Comparison of ENCODE assay signal across 8 cellular contexts in the genomic region with DNA sequence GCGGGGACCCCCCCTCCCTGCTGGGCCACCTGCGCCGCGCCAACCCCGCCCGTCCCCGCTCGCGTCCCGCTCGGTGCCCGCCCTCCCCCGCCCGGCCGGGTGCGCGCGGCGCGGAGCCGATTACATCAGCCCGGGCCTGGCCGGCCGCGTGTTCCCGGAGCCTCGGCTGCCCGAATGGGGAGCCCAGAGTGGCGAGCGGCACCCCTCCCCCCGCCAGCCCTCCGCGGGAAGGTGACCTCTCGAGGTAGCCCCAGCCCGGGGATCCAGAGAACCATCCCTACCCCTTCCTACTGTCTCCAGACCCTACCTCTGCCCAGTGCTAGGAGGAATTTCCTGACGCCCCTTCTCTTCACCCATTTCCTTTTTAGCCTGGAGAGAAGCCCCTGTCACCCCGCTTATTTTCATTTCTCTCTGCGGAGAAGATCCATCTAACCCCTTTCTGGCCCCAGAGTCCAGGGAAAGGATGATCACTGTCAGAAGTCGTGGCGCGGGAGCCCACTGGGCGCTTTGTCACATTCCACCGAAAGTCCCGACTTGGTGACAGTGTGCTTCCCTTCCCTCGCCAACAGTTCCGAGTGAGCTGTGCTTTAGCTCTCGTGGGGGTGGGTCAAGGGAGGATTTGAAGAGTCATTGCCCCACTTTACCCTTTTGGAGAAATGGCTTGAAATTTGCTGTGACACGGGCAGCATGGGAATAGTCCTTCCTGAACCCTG. TPM values are rescaled to one million over a fixed set of nuclear protein-coding genes. Genes with fewer than 3 reads are reported as not detected.
DNase-seq lines count a peak whose midpoint lies in the region; ATAC-seq and TF ChIP-seq lines count a peak whose summit lies in the region.

No MANE protein-coding gene starts in this region.

- H3K9me3 ChIP-seq in iPS-18a (ENCODE audit: control insufficient read depth, low read depth, low read length), result no peaks in the 10 kb centered on the region

- H3K9ac ChIP-seq in iPS-18a (ENCODE audit: low read length), result peak overlapping the region; percentile 97

- no peaks in the 10 kb centered on the region for H3K27me3 ChIP-seq in iPS-18a (ENCODE audit: control insufficient read depth, insufficient read depth, low read length)

- DNase-seq in Calu3 (peak; percentile 81), T-cell (peak in 14 of 34 experiments; percentile 2 to 27 (median 15)), astrocyte of the hippocampus (ENCODE audit: low read depth, low spot score) (peak; percentile 81), skeletal muscle cell (ENCODE audit: low read depth) (no peak), NCI-H1694 (lab: John Stamatoyannopoulos, UW) (no peak)
- no peak for DNase-seq in effector CD4-positive, alpha-beta T cell

- POLR2A ChIA-PET in T-cell (lab: Charles Lee), result no interaction called here

- no peaks in the 10 kb centered on the region for H3K36me3 ChIP-seq in iPS-18a (ENCODE audit: control insufficient read depth, low read depth, low read length)

- no peaks in the 10 kb centered on the region for H3K9me3 Mint-ChIP-seq in Calu3 (ENCODE audit: low read depth, unreplicated experiment)
- H3K9me3 Mint-ChIP-seq in T-cell, result no peaks in the 10 kb centered on the region

- intact Hi-C loops in Calu3 (cut with micrococcal nuclease; ENCODE audit: unreplicated experiment), result loop anchor here (5.0 kb wide), 1 partner anchor 35 kb away; no protein-coding TSS in a partner anchor

- H3K27ac Mint-ChIP-seq in Calu3 (ENCODE audit: unreplicated experiment), result peak overlapping the region; percentile 85
- no peak overlapping the region for H3K27ac Mint-ChIP-seq in T-cell

- peaks cover 33% of the 10 kb centered on the region for H3K4me1 ChIP-seq in iPS-18a (ENCODE audit: control insufficient read depth, low read depth, low read length)

- TF ChIP-seq CTCF in Calu3 (IDR thresholded peaks at IDR 0.05; ENCODE audit: unreplicated experiment), result no peak

- ATAC-seq in HG02885 (IDR thresholded peaks at IDR 0.05; ENCODE audit: poor library complexity, unreplicated experiment), result peak; percentile 14
- ATAC-seq in T-cell (replicated peaks in 1 of 4), result peak in 1 of 4 experiments; percentile 15

- no TSS peak for BruUV-seq in Calu3 (replicated peaks; lab: Mats Ljungman, UMichigan)

- CTCF ChIA-PET in Calu3 (lab: Charles Lee), result interaction anchor here (1.0 to 3.8 kb wide), 7 partner anchors 10 to 307 kb away, joined by 3 to 41 read pairs (median 7); no protein-coding TSS in a partner anchor
- CTCF ChIA-PET in T-cell (lab: Charles Lee), result interaction anchor here in 1 of 2 donors (0.5 kb wide), 1 partner anchor 580 kb away, joined by 3 read pairs; no protein-coding TSS in a partner anchor

- peaks cover 80% of the 10 kb centered on the region for H3K36me3 Mint-ChIP-seq in Calu3 (ENCODE audit: insufficient read depth, unreplicated experiment)
- H3K36me3 Mint-ChIP-seq in T-cell, result no peaks in the 10 kb centered on the region

- peak overlapping the region; percentile 87 for H3K4me3 Mint-ChIP-seq in Calu3 (ENCODE audit: low read depth, unreplicated experiment)
- peak overlapping the region; percentile 73 to 92 (median 83) for H3K4me3 Mint-ChIP-seq in T-cell

- H3K27ac ChIP-seq in iPS-18a (ENCODE audit: low read length), result peak overlapping the region; percentile 60

- H3K4me1 Mint-ChIP-seq in Calu3 (ENCODE audit: low read depth, unreplicated experiment) (peaks cover 54% of the 10 kb centered on the region), T-cell (peaks cover 11 to 29% (median 25%) of the 10 kb centered on the region in 3 donors)

- H3K27me3 Mint-ChIP-seq in Calu3 (ENCODE audit: unreplicated experiment) (no peaks in the 10 kb centered on the region), T-cell (peaks cover 18 to 27% of the 10 kb centered on the region in 2 donors)

- H3K4me3 ChIP-seq in iPS-18a (ENCODE audit: low read length) (peak overlapping the region; percentile 82), skeletal muscle cell (ENCODE audit: low read depth, low read length) (peak overlapping the region; percentile 65)

RNA-seq across cellular contexts. Expression of gene VEGFA, which starts 2.0 kb away (rescaled TPM):
- total RNA-seq in Calu3 (2022), result 345 and 407 TPM in 2 replicates
- total RNA-seq in T-cell, result 1 to 10 TPM; 1.1 to 8.9 (median 6.4) TPM

Comparison
In these comparisons a context has a peak if more than half of its experiments do, and no peak if none do; other contexts are left out.
1. DNase-seq: peak in Calu3 (single experiment) and astrocyte of the hippocampus (single experiment); none in skeletal muscle cell (single experiment), effector CD4-positive, alpha-beta T cell (single experiment) and NCI-H1694 (single experiment).
2. RNA of gene VEGFA, which starts 2.0 kb away (total RNA-seq): 345 to 407 TPM in Calu3; 1.1 to 8.9 TPM in T-cell; every median in the first group is over 10 times any median in the second.